ENCODE assay signal across 20 cellular contexts in the genomic region with DNA sequence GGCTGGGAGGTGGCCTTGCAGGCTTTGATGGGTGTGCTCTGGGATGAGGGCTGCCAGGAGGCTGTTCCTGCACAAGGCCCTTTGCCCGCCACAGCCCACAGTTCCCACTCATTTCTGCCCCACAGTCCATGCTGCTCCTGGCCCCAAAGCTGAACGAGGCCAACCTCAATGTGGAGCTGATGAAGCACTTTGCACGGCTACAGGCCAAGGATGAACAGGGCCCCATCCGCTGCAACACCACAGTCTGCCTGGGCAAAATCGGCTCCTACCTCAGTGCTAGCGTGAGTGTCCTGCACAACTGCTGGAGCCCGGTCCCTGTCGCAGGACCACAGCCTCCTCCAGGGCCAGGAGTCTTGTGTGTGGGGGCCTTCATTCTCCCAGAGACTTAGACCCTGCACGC.
"Had no signal": no experiment of that assay in that cellular context is flagged by ENCODE, and none has a peak within 500 bp of the region (broad histone marks: within the 10 kb centered on the region; RNA-seq: fewer than 3 reads in every experiment).

No MANE protein-coding gene starts in this region.

- H3K27ac ChIP-seq: colonic mucosa, esophagus squamous epithelium, gastroesophageal sphincter, pancreas had no signal

- ATAC-seq: gastroesophageal sphincter; left lobe of liver; mucosa of descending colon; naive thymus-derived CD8-positive, alpha-beta T cell; pancreas; sciatic nerve had no signal

- H3K27me3 Mint-ChIP-seq: naive thymus-derived CD8-positive, alpha-beta T cell had no signal

- H3K9me3 Mint-ChIP-seq: naive thymus-derived CD8-positive, alpha-beta T cell had no signal

- H3K27me3 ChIP-seq: colonic mucosa, esophagus squamous epithelium, gastroesophageal sphincter, pancreas, spleen had no signal

- DNase-seq: colonic mucosa; dermis blood vessel endothelial cell; esophagus squamous epithelium; foreskin fibroblast; glutamatergic neuron; mammary epithelial cell; mucosa of descending colon; naive thymus-derived CD8-positive, alpha-beta T cell; nucleus accumbens; pancreas; spleen; stimulated activated CD4-positive, alpha-beta T cell treated with anti-CD3 and anti-CD28 coated beads, Interleukin-15, amount 100 ng/mL, for 24 hours; stimulated activated CD4-positive, alpha-beta T cell treated with anti-CD3 and anti-CD28 coated beads, Interleukin-1b, Interleukin-23, amount 100 ng/mL, for 48 hours; stimulated activated CD4-positive, alpha-beta T cell treated with anti-CD3 and anti-CD28 coated beads, Interleukin-4, amount 100 ng/mL, for 4 hours; stimulated activated naive CD4-positive, alpha-beta T cell treated with Interleukin-2 at 50 U/mL for 16 hours; trophoblast cell had no signal

- H3K9me3 ChIP-seq: colonic mucosa, esophagus squamous epithelium, gastroesophageal sphincter, mucosa of descending colon, pancreas, spleen had no signal

- H3K4me3 ChIP-seq: colonic mucosa, esophagus squamous epithelium, gastroesophageal sphincter, mucosa of descending colon, pancreas, spleen had no signal

- H3K27ac Mint-ChIP-seq: progenitor cell of endocrine pancreas had no signal

- H3K4me3 Mint-ChIP-seq: naive thymus-derived CD8-positive, alpha-beta T cell had no signal
